Comparison of ENCODE assay signal across 8 cellular contexts in the genomic region with DNA sequence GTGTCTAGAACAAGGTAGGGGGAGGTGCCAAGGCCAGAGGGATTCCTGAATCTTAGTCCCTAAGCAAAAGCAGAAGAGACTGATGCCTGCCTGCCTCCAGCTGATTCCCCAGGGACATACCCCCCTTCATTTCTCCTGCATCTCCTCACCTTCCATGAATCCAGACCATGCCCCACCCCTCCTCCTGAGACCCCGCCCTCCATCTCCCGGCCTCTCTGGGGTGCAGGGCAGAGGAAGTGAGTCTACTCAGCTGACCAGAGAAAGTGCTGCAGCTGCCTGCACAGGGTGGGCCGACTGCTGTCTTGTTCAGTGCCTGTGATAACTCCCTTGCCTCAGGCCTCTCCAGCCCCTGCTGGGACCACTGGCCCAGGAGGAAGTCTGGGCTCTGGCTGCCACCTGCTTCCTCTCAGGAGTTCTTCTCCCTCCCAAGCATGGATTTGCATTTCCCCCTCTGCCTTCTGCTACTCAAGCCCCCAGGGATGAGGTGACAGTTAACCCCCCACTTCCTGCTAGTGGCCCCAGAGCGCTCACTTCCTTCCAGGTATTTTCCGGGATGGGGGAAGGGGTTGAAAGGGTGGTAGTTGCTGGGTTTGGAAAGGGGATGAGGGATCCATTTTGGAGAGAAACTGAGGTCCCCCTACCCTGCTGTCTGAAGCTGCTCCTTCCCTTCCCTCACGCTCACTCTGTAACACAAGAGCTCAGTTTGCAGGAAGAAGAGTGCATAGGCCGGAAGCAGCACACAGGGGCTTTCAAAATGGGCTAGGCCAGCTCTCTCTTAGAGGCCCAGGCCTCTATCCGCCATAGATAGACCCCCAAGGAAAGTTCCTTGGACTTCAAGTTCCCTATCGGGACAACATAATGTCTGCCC. TPM values are rescaled to one million over a fixed set of nuclear protein-coding genes. Genes with fewer than 3 reads are reported as not detected.
DNase-seq lines count a peak whose midpoint lies in the region; ATAC-seq and TF ChIP-seq lines count a peak whose summit lies in the region.

No MANE protein-coding gene starts in this region.

- peaks cover 74% of the 10 kb centered on the region for H3K79me2 ChIP-seq in MM.1S (ENCODE audit: low read length)

- peak overlapping the region; percentile 100 for H3K27ac ChIP-seq in MM.1S (ENCODE audit: low read length)

- H3K4me3 ChIP-seq in MM.1S (ENCODE audit: low read length) = peak overlapping the region; percentile 68

- no peaks in the 10 kb centered on the region for H3K9me2 ChIP-seq in MM.1S (replicated peaks; ENCODE audit: insufficient read depth, low read length)

- peaks cover 20% of the 10 kb centered on the region for H3K4me1 Mint-ChIP-seq in glutamatergic neuron (ENCODE audit: low read depth, unreplicated experiment)

- peak; percentile 19 for DNase-seq in 8988T
- peak; percentile 86 for DNase-seq in MM.1S
- peak; percentile 39 for DNase-seq in activated CD8-positive, alpha-beta memory T cell treated with anti-CD3 and anti-CD28 coated beads, Interleukin-2, amount 50 U/mL, for 4 hours
- peak; percentile 82 for DNase-seq in glutamatergic neuron
- DNase-seq in renal cortical epithelial cell (ENCODE audit: low read depth) = peak; percentile 15
- no peak for DNase-seq in NCI-H748 (lab: John Stamatoyannopoulos, UW; ENCODE audit: unreplicated experiment)

- H3K36me3 Mint-ChIP-seq in glutamatergic neuron (ENCODE audit: unreplicated experiment) = no peaks in the 10 kb centered on the region

- no peaks in the 10 kb centered on the region for H3K9me3 ChIP-seq in MM.1S (replicated peaks; ENCODE audit: insufficient read depth, low read length)

- H2AFZ ChIP-seq in MM.1S (ENCODE audit: low read length) = no peak overlapping the region

- H3K9me3 Mint-ChIP-seq in glutamatergic neuron (ENCODE audit: unreplicated experiment) = peaks cover 6% of the 10 kb centered on the region

- ATAC-seq in GM21381 (IDR thresholded peaks at IDR 0.05; ENCODE audit: unreplicated experiment) (peak; percentile 26), GM18870 (IDR thresholded peaks at IDR 0.05; ENCODE audit: unreplicated experiment) (no peak)

- peak overlapping the region; percentile 99 for H3K9ac ChIP-seq in MM.1S (ENCODE audit: low read length)

- H3K27me3 ChIP-seq in MM.1S (replicated peaks; ENCODE audit: insufficient read depth, low read length) = no peaks in the 10 kb centered on the region

- H4K20me1 ChIP-seq in MM.1S (ENCODE audit: insufficient read depth, low read length) = no peaks in the 10 kb centered on the region

- peak overlapping the region; percentile 79 for H3K27ac Mint-ChIP-seq in glutamatergic neuron (ENCODE audit: unreplicated experiment)

- peaks cover 79% of the 10 kb centered on the region for H3F3A ChIP-seq in MM.1S (ENCODE audit: insufficient read depth, low read length)

- peak overlapping the region; percentile 57 for H3K4me3 Mint-ChIP-seq in glutamatergic neuron (ENCODE audit: unreplicated experiment)

- H3K4me2 ChIP-seq in MM.1S (ENCODE audit: low read depth, low read length) = peak overlapping the region; percentile 99

- no peak for TF ChIP-seq CTCF in MM.1S (IDR thresholded peaks at IDR 0.05; ENCODE audit: low read length)
- no peak for TF ChIP-seq CTCF in glutamatergic neuron (IDR thresholded peaks at IDR 0.05; ENCODE audit: partially characterized antibody, unreplicated experiment)

- peaks cover 6% of the 10 kb centered on the region for H3K27me3 Mint-ChIP-seq in glutamatergic neuron (ENCODE audit: unreplicated experiment)

- peaks cover 79% of the 10 kb centered on the region for H3K4me1 ChIP-seq in MM.1S (ENCODE audit: low read length)

- no peaks in the 10 kb centered on the region for H3K36me3 ChIP-seq in MM.1S (replicated peaks; ENCODE audit: insufficient read depth, low read length)

RNA-seq across cellular contexts. Expression of a gene that starts 10.5 kb away (rescaled TPM):
- total RNA-seq in glutamatergic neuron (ENCODE audit: unreplicated experiment) (39.7 TPM), renal cortical epithelial cell (0.17 and 6.1 TPM in 2 replicates)

RNA-seq across cellular contexts. Expression of a gene that starts 12.9 kb away (rescaled TPM):
- total RNA-seq in glutamatergic neuron (ENCODE audit: unreplicated experiment) (82.1 TPM), renal cortical epithelial cell (53.8 and 85.3 TPM in 2 replicates)

RNA-seq across cellular contexts. Expression of a gene that starts 58.4 kb away (rescaled TPM):
- not detected for total RNA-seq in glutamatergic neuron (ENCODE audit: unreplicated experiment)
- 0.17 TPM in 1 of 2 replicates, not detected in the other for total RNA-seq in renal cortical epithelial cell
